In genomic region chr2:217938038-217938437, GRCh38 we compare ENCODE assay signal across 17 cellular contexts.
DNase-seq lines count a peak whose midpoint lies in the region; ATAC-seq, FAIRE-seq and TF ChIP-seq lines count a peak whose summit lies in the region.
"Had no signal": no experiment of that assay in that cellular context is flagged by ENCODE, and none has a peak within 500 bp of the region (broad histone marks: within the 10 kb centered on the region; RNA-seq: fewer than 3 reads in every experiment).

No MANE protein-coding gene starts in this region.

- WGBS in transverse colon (ENCODE audit: low coverage in 1 of 2), 2 donors, result 65% methylated on average over 6 of the region's 6 CpGs; no CpG with 5 or more reads in 1 of the 2 donors

- H3K4me1 ChIP-seq in left lung (peaks cover 73 to 95% of the 10 kb centered on the region in 2 donors), parathyroid adenoma (peaks cover 60% of the 10 kb centered on the region), transverse colon (peaks cover 13 to 80% (median 44%) of the 10 kb centered on the region in 4 donors)

- peak overlapping the region; percentile 93 to 99 for H3K27ac ChIP-seq in coronary artery
- peak overlapping the region; percentile 78 to 79 for H3K27ac ChIP-seq in left lung
- H3K27ac ChIP-seq in parathyroid adenoma, result no peak overlapping the region
- H3K27ac ChIP-seq in transverse colon, result peak overlapping the region; percentile 85 to 95 (median 89)

- ATAC-seq in left lung, result no peak
- ATAC-seq: activated T-helper 17 cell treated with anti-CD3 and anti-CD28 coated beads, Interleukin-2, amount 50 U/mL, for 72 hours; stimulated activated naive CD8-positive, alpha-beta T cell treated with anti-CD3 and anti-CD28 coated beads, Interleukin-15, Interleukin-2, amounts not matched to agents 100 U/mL and 50 U/mL, for 24 hours had no signal

- no peak overlapping the region for H3K27ac Mint-ChIP-seq in activated CD4-positive, alpha-beta memory T cell treated with anti-CD3 and anti-CD28 coated beads for 36 hours
- H3K27ac Mint-ChIP-seq in activated naive CD4-positive, alpha-beta T cell treated with anti-CD3 and anti-CD28 coated beads for 36 hours, result no peak overlapping the region
- H3K27ac Mint-ChIP-seq: activated CD4-positive, alpha-beta T cell treated with anti-CD3 and anti-CD28 coated beads, Interleukin-2, amount 10 ng/mL, durations not matched to agents 24 days and 14 days; activated T-helper 17 cell treated with anti-CD3 and anti-CD28 coated beads, Interleukin-2, amount 50 U/mL, for 72 hours; CD4-positive, alpha-beta T cell had no signal

- CTCF ChIA-PET in activated CD4-positive, alpha-beta memory T cell treated with anti-CD3 and anti-CD28 coated beads for 36 hours (lab: Charles Lee), result no interaction called here
- CTCF ChIA-PET in activated naive CD4-positive, alpha-beta T cell treated with anti-CD3 and anti-CD28 coated beads for 36 hours (lab: Charles Lee), result no interaction called here

- no peak for DNase-seq in coronary artery (ENCODE audit: low spot score)
- DNase-seq in left lung, result no peak
- no peak for DNase-seq in transverse colon
- no peak for DNase-seq in activated CD4-positive, alpha-beta memory T cell treated with anti-CD3 and anti-CD28 coated beads for 36 hours
- no peak for DNase-seq in HTR-8/SVneo (ENCODE audit: insufficient read length, low spot score)
- DNase-seq in activated naive CD4-positive, alpha-beta T cell treated with anti-CD3 and anti-CD28 coated beads for 36 hours, result no peak
- DNase-seq in stimulated activated naive CD4-positive, alpha-beta T cell (lab: John Stamatoyannopoulos, UW), result no peak
- DNase-seq: activated CD4-positive, alpha-beta T cell treated with anti-CD3 and anti-CD28 coated beads, Interleukin-2, amount 10 ng/mL, durations not matched to agents 24 days and 14 days; anterior cingulate cortex; CD4-positive, alpha-beta T cell; effector CD4-positive, alpha-beta T cell; KG1; NCI-H526; RPMI8226; stimulated activated naive CD8-positive, alpha-beta T cell treated with anti-CD3 and anti-CD28 coated beads, Interleukin-15, Interleukin-2, amounts not matched to agents 100 U/mL and 50 U/mL, for 24 hours had no signal

- in situ Hi-C loops in transverse colon (cut with MboI; ENCODE audit: low pct_ligation_motif_present in 1 of 4, low pct_unique_long_range_greater_than_20kb in 1 of 4, low sequenced_read_pairs in 3 of 4), result no loop called here

- H3K27me3 ChIP-seq in left lung (no peaks in the 10 kb centered on the region), parathyroid adenoma (ENCODE audit: control insufficient read depth, insufficient read depth, low read length) (no peaks in the 10 kb centered on the region), transverse colon (no peaks in the 10 kb centered on the region)

- H3K4me3 ChIP-seq in coronary artery (peak overlapping the region; percentile 99), left lung (no peak overlapping the region), parathyroid adenoma (ENCODE audit: low read depth, low read length) (no peak overlapping the region), transverse colon (peak overlapping the region in 3 of 4 donors; percentile 16 to 19 (median 18))

- no peak for TF ChIP-seq EP300 in transverse colon (IDR thresholded peaks at IDR 0.05; ENCODE audit: low read depth)

- intact Hi-C loops in left lung (cut with DNase I), result no loop called here
- intact Hi-C loops in transverse colon (cut with DNase I; ENCODE audit: low total_unique reads), result no loop called here
- intact Hi-C loops in activated CD4-positive, alpha-beta memory T cell treated with anti-CD3 and anti-CD28 coated beads for 36 hours (cut with micrococcal nuclease), result no loop called here
- intact Hi-C loops in activated naive CD4-positive, alpha-beta T cell treated with anti-CD3 and anti-CD28 coated beads for 36 hours (cut with micrococcal nuclease), result no loop called here

- no peaks in the 10 kb centered on the region for H3K36me3 Mint-ChIP-seq in activated CD4-positive, alpha-beta memory T cell treated with anti-CD3 and anti-CD28 coated beads for 36 hours
- H3K36me3 Mint-ChIP-seq in activated naive CD4-positive, alpha-beta T cell treated with anti-CD3 and anti-CD28 coated beads for 36 hours (ENCODE audit: low read depth), result no peaks in the 10 kb centered on the region

- H3K4me1 Mint-ChIP-seq in activated CD4-positive, alpha-beta memory T cell treated with anti-CD3 and anti-CD28 coated beads for 36 hours (ENCODE audit: low read depth), result no peaks in the 10 kb centered on the region
- no peaks in the 10 kb centered on the region for H3K4me1 Mint-ChIP-seq in activated naive CD4-positive, alpha-beta T cell treated with anti-CD3 and anti-CD28 coated beads for 36 hours (ENCODE audit: low read depth)

- no peak for TF ChIP-seq CTCF in coronary artery (IDR thresholded peaks at IDR 0.05)
- TF ChIP-seq CTCF in left lung (IDR thresholded peaks at IDR 0.05), result no peak
- TF ChIP-seq CTCF in parathyroid adenoma (IDR thresholded peaks at IDR 0.05), result no peak
- no peak for TF ChIP-seq CTCF in transverse colon (IDR thresholded peaks at IDR 0.05)

- no peak overlapping the region for H3K9ac ChIP-seq in parathyroid adenoma

- FAIRE-seq in HTR-8/SVneo (lab: Jason Lieb, UNC), result no peak

- peak overlapping the region; percentile 10 for H3K4me2 ChIP-seq in parathyroid adenoma (ENCODE audit: low read length)

- H3K9me3 Mint-ChIP-seq in activated CD4-positive, alpha-beta memory T cell treated with anti-CD3 and anti-CD28 coated beads for 36 hours, result no peaks in the 10 kb centered on the region
- no peaks in the 10 kb centered on the region for H3K9me3 Mint-ChIP-seq in activated naive CD4-positive, alpha-beta T cell treated with anti-CD3 and anti-CD28 coated beads for 36 hours
- H3K9me3 Mint-ChIP-seq: activated CD4-positive, alpha-beta T cell treated with anti-CD3 and anti-CD28 coated beads, Interleukin-2, amount 10 ng/mL, durations not matched to agents 24 days and 14 days; activated T-helper 17 cell treated with anti-CD3 and anti-CD28 coated beads, Interleukin-2, amount 50 U/mL, for 72 hours; CD4-positive, alpha-beta T cell had no signal

- H3K36me3 ChIP-seq in left lung, result no peaks in the 10 kb centered on the region
- H3K36me3 ChIP-seq in parathyroid adenoma (ENCODE audit: control insufficient read depth, insufficient read depth, low read length), result no peaks in the 10 kb centered on the region
- no peaks in the 10 kb centered on the region for H3K36me3 ChIP-seq in transverse colon

- H3K9me3 ChIP-seq in left lung (no peaks in the 10 kb centered on the region), parathyroid adenoma (ENCODE audit: control insufficient read depth, low read length) (no peaks in the 10 kb centered on the region), transverse colon (no peaks in the 10 kb centered on the region)

- H2AFZ ChIP-seq in parathyroid adenoma, result no peak overlapping the region

- H3K4me3 Mint-ChIP-seq in activated CD4-positive, alpha-beta memory T cell treated with anti-CD3 and anti-CD28 coated beads for 36 hours, result no peak overlapping the region
- no peak overlapping the region for H3K4me3 Mint-ChIP-seq in activated naive CD4-positive, alpha-beta T cell treated with anti-CD3 and anti-CD28 coated beads for 36 hours
- H3K4me3 Mint-ChIP-seq: activated CD4-positive, alpha-beta T cell treated with anti-CD3 and anti-CD28 coated beads, Interleukin-2, amount 10 ng/mL, durations not matched to agents 24 days and 14 days; activated T-helper 17 cell treated with anti-CD3 and anti-CD28 coated beads, Interleukin-2, amount 50 U/mL, for 72 hours; CD4-positive, alpha-beta T cell had no signal

- H3K79me2 ChIP-seq in parathyroid adenoma, result peaks cover 94% of the 10 kb centered on the region

- H3K27me3 Mint-ChIP-seq in activated CD4-positive, alpha-beta memory T cell treated with anti-CD3 and anti-CD28 coated beads for 36 hours, result peaks cover 19% of the 10 kb centered on the region
- H3K27me3 Mint-ChIP-seq in activated naive CD4-positive, alpha-beta T cell treated with anti-CD3 and anti-CD28 coated beads for 36 hours (ENCODE audit: low read depth), result peaks cover 14% of the 10 kb centered on the region

- POLR2A ChIA-PET in activated CD4-positive, alpha-beta memory T cell treated with anti-CD3 and anti-CD28 coated beads for 36 hours (lab: Charles Lee), result no interaction called here

- no peak for TF ChIP-seq POLR2A in transverse colon (IDR thresholded peaks at IDR 0.05)

Comparison
In these comparisons a context has a peak if more than half of its experiments do, and no peak if none do; other contexts are left out.
1. H3K4me3 ChIP-seq: peak in coronary artery (single experiment) and transverse colon (3 of 4); none in left lung (0 of 2) and parathyroid adenoma (single experiment).